In the genomic region with DNA sequence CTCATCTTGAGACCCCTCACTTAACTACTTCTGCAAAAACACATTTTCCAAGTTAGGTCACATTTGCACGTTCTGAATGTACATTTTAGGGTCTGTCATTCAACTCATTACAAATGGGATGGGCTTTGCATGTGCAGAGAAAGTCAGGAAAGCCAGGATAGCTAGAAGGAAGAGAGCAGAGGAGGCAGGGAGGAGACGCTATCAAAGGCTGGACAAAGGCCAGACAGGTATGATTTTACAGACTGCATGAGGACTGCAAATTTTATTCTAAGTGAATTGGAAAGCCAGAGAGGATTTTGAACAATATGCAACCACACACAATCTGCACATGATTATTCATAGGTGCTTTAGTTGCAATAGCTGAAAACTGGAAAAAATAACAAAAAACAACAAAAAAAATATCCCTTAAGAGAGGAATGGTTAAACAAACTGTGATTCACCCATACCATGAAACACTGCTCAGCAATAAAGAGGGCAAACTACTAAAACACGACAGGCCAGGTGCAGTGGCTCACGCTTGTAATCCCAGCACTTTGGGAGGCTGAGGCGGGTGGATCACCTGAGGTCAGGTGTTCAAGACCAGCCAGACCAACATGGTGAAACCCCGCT, we compare ENCODE assay signal across 28 cellular contexts. TPM values are rescaled to one million over a fixed set of nuclear protein-coding genes. Genes with fewer than 3 reads are reported as not detected.
A peak's percentile ranks its signal among the peaks of the same experiment; 100 is the strongest.
DNase-seq lines count a peak whose midpoint lies in the region; ATAC-seq and TF ChIP-seq lines count a peak whose summit lies in the region.
"Had no signal": no experiment of that assay in that cellular context is flagged by ENCODE, and none has a peak within 500 bp of the region (broad histone marks: within the 10 kb centered on the region; RNA-seq: fewer than 3 reads in every experiment).

No MANE protein-coding gene starts in this region.

- no peaks in the 10 kb centered on the region for H3K36me3 ChIP-seq in Loucy (ENCODE audit: insufficient read depth, low read length)
- H3K36me3 ChIP-seq: SJCRH30 had no signal

- no peak for DNase-seq in stimulated activated naive CD8-positive, alpha-beta T cell treated with anti-CD3 and anti-CD28 coated beads, Interleukin-15, Interleukin-2, amounts not matched to agents 100 U/mL and 50 U/mL, for 24 hours
- DNase-seq in epithelial cell of esophagus (ENCODE audit: low read depth) (peak; percentile 36), mucosa of gallbladder (ENCODE audit: low spot score) (no peak), NCI-H128 (lab: John Stamatoyannopoulos, UW; ENCODE audit: unreplicated experiment) (no peak)
- DNase-seq in stimulated activated CD4-positive, alpha-beta T cell treated with anti-CD3 and anti-CD28 coated beads, Interleukin-12 subunit alpha, Interleukin-12 subunit beta, amount 100 ng/mL, for 4 hours, result no peak
- DNase-seq: BE2C; Calu3; NCI-H1092; NCI-H1436; NCI-H187; NCI-H2081 treated with DMSO at 0.1 percent for 48 hours; NCI-H2171 treated with DMSO at 0.1 percent for 48 hours; NCI-H345; NCI-H524; NCI-H748 treated with DMSO at 0.1 percent for 48 hours; NK-92 treated with Interleukin-12 subunit alpha and Interleukin-12 subunit beta, amount 100 ng/mL, for 24 hours; SJCRH30 had no signal

- H3K27me3 ChIP-seq in Loucy (ENCODE audit: insufficient read depth, low read length, poor library complexity, severe bottlenecking), result no peaks in the 10 kb centered on the region
- H3K27me3 ChIP-seq: BE2C, SJCRH30 had no signal

- H3K4me3 Mint-ChIP-seq in stimulated activated naive CD8-positive, alpha-beta T cell treated with anti-CD3 and anti-CD28 coated beads, Interleukin-15, Interleukin-2, amounts not matched to agents 100 ng/mL and 50 ng/mL, for 24 hours, result no peak overlapping the region
- H3K4me3 Mint-ChIP-seq: CD14-positive monocyte had no signal

- H3K4me3 ChIP-seq in Loucy (ENCODE audit: low read length, poor library complexity, severe bottlenecking) (no peak overlapping the region), epithelial cell of esophagus (ENCODE audit: low read length) (no peak overlapping the region)
- H3K4me3 ChIP-seq: PC-9, SJCRH30 had no signal

- H3K4me2 ChIP-seq in Loucy (ENCODE audit: low read depth, low read length, poor library complexity, severe bottlenecking), result no peak overlapping the region
- H3K4me2 ChIP-seq: KMS-11, PC-9 had no signal

- no peaks in the 10 kb centered on the region for H3K9me2 ChIP-seq in Loucy (replicated peaks; ENCODE audit: low read depth, low read length)

- H3K79me2 ChIP-seq in Loucy (ENCODE audit: insufficient read depth, low read length), result peaks cover 17% of the 10 kb centered on the region

- H3K36me3 Mint-ChIP-seq in stimulated activated naive CD8-positive, alpha-beta T cell treated with anti-CD3 and anti-CD28 coated beads, Interleukin-15, Interleukin-2, amounts not matched to agents 100 ng/mL and 50 ng/mL, for 24 hours (ENCODE audit: low read depth), result peaks cover under 1% of the 10 kb centered on the region

- H3K4me1 Mint-ChIP-seq in stimulated activated naive CD8-positive, alpha-beta T cell treated with anti-CD3 and anti-CD28 coated beads, Interleukin-15, Interleukin-2, amounts not matched to agents 100 ng/mL and 50 ng/mL, for 24 hours (ENCODE audit: low read depth), result peaks cover 46% of the 10 kb centered on the region

- H3F3A ChIP-seq in Loucy (ENCODE audit: low read depth), result no peaks in the 10 kb centered on the region

- 0 out of 2 replicates have a peak overlapping the region, but pooled peaks have one; percentile 28 for H2AFZ ChIP-seq in Loucy (ENCODE audit: low read length)
- H2AFZ ChIP-seq: PC-9 had no signal

- H3K27ac Mint-ChIP-seq in stimulated activated naive CD8-positive, alpha-beta T cell treated with anti-CD3 and anti-CD28 coated beads, Interleukin-15, Interleukin-2, amounts not matched to agents 100 ng/mL and 50 ng/mL, for 24 hours, result peak overlapping the region; percentile 9
- H3K27ac Mint-ChIP-seq: CD14-positive monocyte had no signal

- ATAC-seq in stimulated activated naive CD8-positive, alpha-beta T cell treated with anti-CD3 and anti-CD28 coated beads, Interleukin-15, Interleukin-2, amounts not matched to agents 100 U/mL and 50 U/mL, for 24 hours, result no peak
- ATAC-seq: HCT116, Right ventricle myocardium inferior, SK-N-SH treated with all-trans-retinoic acid at 6 μM for 48 hours had no signal

- TF ChIP-seq CTCF in Loucy (conservative IDR thresholded peaks at IDR 0.05; ENCODE audit: low read length) (no peak), epithelial cell of esophagus (IDR thresholded peaks at IDR 0.05; ENCODE audit: insufficient read depth, low read depth, low read length, missing control alignments) (no peak)

- H3K4me1 ChIP-seq in Loucy (ENCODE audit: insufficient read depth, low read length, poor library complexity, severe bottlenecking), result peaks cover 28% of the 10 kb centered on the region
- H3K4me1 ChIP-seq: BE2C had no signal

- no peak overlapping the region for H3K9ac ChIP-seq in Loucy (ENCODE audit: low read depth, low read length, poor library complexity, severe bottlenecking)
- H3K9ac ChIP-seq: KMS-11 had no signal

- H3K9me3 Mint-ChIP-seq in stimulated activated naive CD8-positive, alpha-beta T cell treated with anti-CD3 and anti-CD28 coated beads, Interleukin-15, Interleukin-2, amounts not matched to agents 100 ng/mL and 50 ng/mL, for 24 hours, result no peaks in the 10 kb centered on the region
- H3K9me3 Mint-ChIP-seq: CD14-positive monocyte had no signal

- no peaks in the 10 kb centered on the region for H3K27me3 Mint-ChIP-seq in stimulated activated naive CD8-positive, alpha-beta T cell treated with anti-CD3 and anti-CD28 coated beads, Interleukin-15, Interleukin-2, amounts not matched to agents 100 ng/mL and 50 ng/mL, for 24 hours

- peaks cover 5% of the 10 kb centered on the region for H4K20me1 ChIP-seq in Loucy (ENCODE audit: insufficient read depth, low read length, poor library complexity, severe bottlenecking)

- no peaks in the 10 kb centered on the region for H3K9me3 ChIP-seq in Loucy (ENCODE audit: insufficient read depth, low read depth, low read length)
- H3K9me3 ChIP-seq: BE2C had no signal

RNA-seq across cellular contexts. Expression of gene SYDE1, which starts 21.1 kb away (rescaled TPM):
- total RNA-seq in mucosa of gallbladder, result 23.4 TPM

RNA-seq across cellular contexts. Expression of gene OR1I1, which starts 46.3 kb away (rescaled TPM):
- not detected for total RNA-seq in mucosa of gallbladder
- total RNA-seq: A673, Calu3, H4, PC-9, Right ventricle myocardium inferior, RPMI7951, SJCRH30 had no signal
